8 cellular contexts compared by ENCODE assay signal in the genomic region with DNA sequence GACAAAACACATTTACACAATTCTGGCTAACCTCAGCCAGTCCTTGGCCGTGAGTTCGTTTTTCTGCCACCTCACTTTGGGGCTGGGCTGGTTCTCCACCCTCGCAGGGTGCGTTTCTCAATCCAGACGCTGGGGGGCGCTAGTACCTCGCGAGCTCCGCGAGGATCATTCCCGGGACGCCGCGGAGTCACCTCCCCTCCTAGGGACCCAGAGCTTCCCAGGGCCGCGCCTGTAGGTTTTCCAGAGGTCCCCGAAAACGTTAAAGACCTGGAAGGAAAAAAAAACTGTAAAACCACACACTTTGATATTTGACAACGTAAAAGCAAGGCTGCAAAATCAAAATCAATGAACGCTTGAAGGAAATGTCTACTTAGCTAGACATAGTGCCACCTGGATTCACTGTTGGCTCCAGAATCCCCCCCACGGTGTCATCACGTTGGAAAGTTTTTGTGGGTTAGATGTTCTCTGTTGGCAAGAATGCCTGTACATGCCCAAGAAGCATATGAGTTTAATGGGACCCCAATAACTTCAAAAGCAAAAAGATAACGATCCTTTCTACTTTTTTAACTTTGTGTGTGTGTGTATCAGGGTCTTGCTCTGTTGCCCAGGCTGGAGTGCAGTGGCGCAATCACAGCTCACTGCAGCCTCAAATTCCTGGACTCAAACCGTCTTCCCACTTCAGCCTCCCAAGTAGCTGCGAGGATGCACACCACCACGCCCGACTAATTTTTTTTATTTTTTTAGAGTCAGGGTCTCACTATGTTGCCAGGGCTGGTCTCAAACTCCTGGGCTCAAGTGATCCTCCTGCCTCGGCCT. TPM values are rescaled to one million over a fixed set of nuclear protein-coding genes. Genes with fewer than 3 reads are reported as not detected.
DNase-seq lines count a peak whose midpoint lies in the region; ATAC-seq and TF ChIP-seq lines count a peak whose summit lies in the region.

No MANE protein-coding gene starts in this region.

- intact Hi-C loops in cardiac septum (cut with DNase I): loop anchor here (1.0 to 5.0 kb wide), 2 partner anchors 71 to 141 kb away; a partner anchor contains a TSS

- ATAC-seq in upper lobe of left lung (ENCODE audit: low FRiP score in 2 of 2) (peak; percentile 90 to 94), HG02840 (IDR thresholded peaks at IDR 0.05; ENCODE audit: low FRiP score, unreplicated experiment) (no peak)

- peak; percentile 96 for TF ChIP-seq CTCF in progenitor cell of endocrine pancreas (IDR thresholded peaks at IDR 0.05; ENCODE audit: unreplicated experiment)
- peak; percentile 94 to 99 (median 97) for TF ChIP-seq CTCF in upper lobe of left lung (IDR thresholded peaks at IDR 0.05)

- DNase-seq in DMS79 (lab: John Stamatoyannopoulos, UW) (peak; percentile 6), LoVo (ENCODE audit: low spot score) (peak; percentile 78), SW480 (ENCODE audit: low spot score) (peak; percentile 58), cardiac septum (ENCODE audit: low spot score) (peak; percentile 93), progenitor cell of endocrine pancreas (ENCODE audit: low spot score, unreplicated experiment) (peak; percentile 74), upper lobe of left lung (peak; percentile 85 to 89)

- 20% methylated on average over 29 of the region's 29 CpGs for WGBS in upper lobe of left lung, 2 donors

- no peaks in the 10 kb centered on the region for H3K27me3 ChIP-seq in upper lobe of left lung

- H3K27ac ChIP-seq in upper lobe of left lung: no peak overlapping the region

- H3K4me3 Mint-ChIP-seq in activated naive CD8-positive, alpha-beta T cell: peak overlapping the region; percentile 30
- no peak overlapping the region for H3K4me3 Mint-ChIP-seq in progenitor cell of endocrine pancreas (ENCODE audit: low read depth)

- peaks cover 7 to 11% (median 9%) of the 10 kb centered on the region in 4 donors for H3K4me1 ChIP-seq in upper lobe of left lung

- H3K4me3 ChIP-seq in upper lobe of left lung: peak overlapping the region in 2 of 4 donors; percentile 5 to 16

- TF ChIP-seq EP300 in upper lobe of left lung (IDR thresholded peaks at IDR 0.05): no peak

- H3K9me3 ChIP-seq in upper lobe of left lung: no peaks in the 10 kb centered on the region

- H3K36me3 Mint-ChIP-seq in activated naive CD8-positive, alpha-beta T cell: no peaks in the 10 kb centered on the region
- H3K36me3 Mint-ChIP-seq in progenitor cell of endocrine pancreas (ENCODE audit: insufficient read depth): no peaks in the 10 kb centered on the region

- no peak for TF ChIP-seq POLR2A in upper lobe of left lung (IDR thresholded peaks at IDR 0.05)

- H3K36me3 ChIP-seq in upper lobe of left lung: no peaks in the 10 kb centered on the region

- H3K27me3 Mint-ChIP-seq in activated naive CD8-positive, alpha-beta T cell: no peaks in the 10 kb centered on the region
- H3K27me3 Mint-ChIP-seq in progenitor cell of endocrine pancreas: peaks cover 28% of the 10 kb centered on the region

- no peak overlapping the region for H3K27ac Mint-ChIP-seq in activated naive CD8-positive, alpha-beta T cell
- H3K27ac Mint-ChIP-seq in progenitor cell of endocrine pancreas: no peak overlapping the region

- H3K9me3 Mint-ChIP-seq in activated naive CD8-positive, alpha-beta T cell (ENCODE audit: low read depth): no peaks in the 10 kb centered on the region
- no peaks in the 10 kb centered on the region for H3K9me3 Mint-ChIP-seq in progenitor cell of endocrine pancreas (ENCODE audit: low read depth)

- peaks cover 14% of the 10 kb centered on the region for H3K4me1 Mint-ChIP-seq in activated naive CD8-positive, alpha-beta T cell (ENCODE audit: low read depth)
- H3K4me1 Mint-ChIP-seq in progenitor cell of endocrine pancreas (ENCODE audit: low read depth): no peaks in the 10 kb centered on the region

RNA-seq across cellular contexts. Expression of a gene that starts 34.5 kb away (rescaled TPM):
- 95.4 TPM for total RNA-seq in cardiac septum
- total RNA-seq in progenitor cell of endocrine pancreas: 275 and 300 TPM in 2 replicates
- total RNA-seq in upper lobe of left lung: 100 to 1,000 TPM; 258 to 569 (median 392) TPM

Comparison
In these comparisons a context has a peak if more than half of its experiments do, and no peak if none do; other contexts are left out.
1. DNase-seq: peak in every context shown above with its lines; median percentile 93 in cardiac septum; 87 in upper lobe of left lung; 78 in LoVo; 74 in progenitor cell of endocrine pancreas; 58 in SW480; 6 in DMS79.